ENCODE assay signal across 22 cellular contexts in genomic region chr17:69144621-69145255, GRCh38. TPM values are rescaled to one million over a fixed set of nuclear protein-coding genes. Genes with fewer than 3 reads are reported as not detected.
DNase-seq lines count a peak whose midpoint lies in the region; ATAC-seq and TF ChIP-seq lines count a peak whose summit lies in the region.
"Had no signal": no experiment of that assay in that cellular context is flagged by ENCODE, and none has a peak within 500 bp of the region (broad histone marks: within the 10 kb centered on the region; RNA-seq: fewer than 3 reads in every experiment).

No MANE protein-coding gene starts in this region.

- H3K36me3 Mint-ChIP-seq in dendritic cell treated with granulocyte-macrophage colony-stimulating factor and Interleukin-4, amounts not matched to agents 40 ng/mL and 50 ng/mL, for 4 days (ENCODE audit: low read depth) = peaks cover 45% of the 10 kb centered on the region
- no peaks in the 10 kb centered on the region for H3K36me3 Mint-ChIP-seq in activated T-helper 1 cell treated with anti-CD3 and anti-CD28 coated beads, Interleukin-12 subunit alpha, Interleukin-12 subunit beta, Interleukin-2, Interleukin-4 antibody, amounts not matched to agents 30 ng/mL and 10 ng/mL and 1 ng/mL, durations not matched to agents 14 hours and 24 hours and 36 hours (ENCODE audit: low read depth)
- H3K36me3 Mint-ChIP-seq: CD4-positive, CD25-positive, alpha-beta regulatory T cell had no signal

- H3K9ac ChIP-seq in GM23248 = no peak overlapping the region
- no peak overlapping the region for H3K9ac ChIP-seq in subcutaneous abdominal adipose tissue (ENCODE audit: low read length in 5 of 5)

- H4K20me1 ChIP-seq in GM23248 (ENCODE audit: insufficient read depth) = no peaks in the 10 kb centered on the region
- H4K20me1 ChIP-seq in OCI-LY7 (ENCODE audit: insufficient read depth, low read length) = no peaks in the 10 kb centered on the region

- H3K79me2 ChIP-seq in GM23248 (ENCODE audit: insufficient read depth) = no peaks in the 10 kb centered on the region
- no peaks in the 10 kb centered on the region for H3K79me2 ChIP-seq in OCI-LY7 (ENCODE audit: insufficient read depth, low read depth, low read length)

- H3K9me3 Mint-ChIP-seq in dendritic cell treated with granulocyte-macrophage colony-stimulating factor and Interleukin-4, amounts not matched to agents 40 ng/mL and 50 ng/mL, for 4 days = peaks cover 45% of the 10 kb centered on the region
- no peaks in the 10 kb centered on the region for H3K9me3 Mint-ChIP-seq in activated T-helper 1 cell treated with anti-CD3 and anti-CD28 coated beads, Interleukin-12 subunit alpha, Interleukin-12 subunit beta, Interleukin-2, Interleukin-4 antibody, amounts not matched to agents 30 ng/mL and 10 ng/mL and 1 ng/mL, durations not matched to agents 14 hours and 24 hours and 36 hours

- in situ Hi-C loops in GM23248 (cut with MboI) = no loop called here

- CTCF ChIA-PET in OCI-LY7 (lab: Charles Lee; ENCODE audit: unreplicated experiment) = no interaction called here

- intact Hi-C loops in OCI-LY7 (cut with micrococcal nuclease; ENCODE audit: unreplicated experiment) = no loop called here
- intact Hi-C loops in dendritic cell treated with granulocyte-macrophage colony-stimulating factor and Interleukin-4, amounts not matched to agents 40 ng/mL and 50 ng/mL, for 4 days (cut with micrococcal nuclease) = loop anchor here (5.0 kb wide), 1 partner anchor 33 kb away; no protein-coding TSS in a partner anchor
- intact Hi-C loops in activated T-helper 1 cell treated with anti-CD3 and anti-CD28 coated beads, Interleukin-12 subunit alpha, Interleukin-12 subunit beta, Interleukin-2, Interleukin-4 antibody, amounts not matched to agents 30 ng/mL and 10 ng/mL and 1 ng/mL, durations not matched to agents 14 hours and 24 hours and 36 hours (cut with micrococcal nuclease) = no loop called here
- intact Hi-C loops in stomach (cut with DNase I; ENCODE audit: low total_unique reads) = no loop called here

- POLR2A ChIA-PET in OCI-LY7 (lab: Charles Lee) = interaction anchor here (0.6 to 1.2 kb wide), 4 partner anchors 20 to 1026 kb away, joined by 3 read pairs; no protein-coding TSS in a partner anchor

- peak overlapping the region; percentile 66 for H3K4me3 Mint-ChIP-seq in dendritic cell treated with granulocyte-macrophage colony-stimulating factor and Interleukin-4, amounts not matched to agents 40 ng/mL and 50 ng/mL, for 4 days
- H3K4me3 Mint-ChIP-seq in activated T-helper 1 cell treated with anti-CD3 and anti-CD28 coated beads, Interleukin-12 subunit alpha, Interleukin-12 subunit beta, Interleukin-2, Interleukin-4 antibody, amounts not matched to agents 30 ng/mL and 10 ng/mL and 1 ng/mL, durations not matched to agents 14 hours and 24 hours and 36 hours = no peak overlapping the region
- H3K4me3 Mint-ChIP-seq: CD4-positive, CD25-positive, alpha-beta regulatory T cell had no signal

- no peaks in the 10 kb centered on the region for H3K36me3 ChIP-seq in GM23248 (ENCODE audit: low read depth)
- H3K36me3 ChIP-seq in OCI-LY7 (ENCODE audit: insufficient read depth, low read length) = no peaks in the 10 kb centered on the region
- H3K36me3 ChIP-seq in subcutaneous abdominal adipose tissue (ENCODE audit: control insufficient read depth in 5 of 5, insufficient read depth in 5 of 5, low read length in 5 of 5) = peaks cover 7 to 13% (median 9%) of the 10 kb centered on the region in 5 donors
- peaks cover 0 to 17% (median 13%) of the 10 kb centered on the region in 4 donors for H3K36me3 ChIP-seq in stomach
- H3K36me3 ChIP-seq: MG63 had no signal

- H3K9me2 ChIP-seq in GM23248 (ENCODE audit: insufficient read depth) (no peaks in the 10 kb centered on the region), OCI-LY7 (ENCODE audit: insufficient read depth, low read length) (no peaks in the 10 kb centered on the region)

- peak overlapping the region; percentile 53 for H2AFZ ChIP-seq in GM23248
- H2AFZ ChIP-seq in OCI-LY7 (ENCODE audit: low read length) = peak overlapping the region; percentile 9; the same call in 1 of the 2 replicates

- H3K9me3 ChIP-seq in GM23248 (ENCODE audit: low read depth) (no peaks in the 10 kb centered on the region), OCI-LY7 (ENCODE audit: low read length) (no peaks in the 10 kb centered on the region), subcutaneous abdominal adipose tissue (ENCODE audit: control insufficient read depth in 5 of 5, low read length in 5 of 5) (no peaks in the 10 kb centered on the region), stomach (no peaks in the 10 kb centered on the region)
- H3K9me3 ChIP-seq: MG63 had no signal

- H3K27me3 Mint-ChIP-seq in dendritic cell treated with granulocyte-macrophage colony-stimulating factor and Interleukin-4, amounts not matched to agents 40 ng/mL and 50 ng/mL, for 4 days = no peaks in the 10 kb centered on the region
- peaks cover 3% of the 10 kb centered on the region for H3K27me3 Mint-ChIP-seq in activated T-helper 1 cell treated with anti-CD3 and anti-CD28 coated beads, Interleukin-12 subunit alpha, Interleukin-12 subunit beta, Interleukin-2, Interleukin-4 antibody, amounts not matched to agents 30 ng/mL and 10 ng/mL and 1 ng/mL, durations not matched to agents 14 hours and 24 hours and 36 hours (ENCODE audit: insufficient read depth)

- no peak for TF ChIP-seq CTCF in OCI-LY7 (conservative IDR thresholded peaks at IDR 0.05; ENCODE audit: low read length)
- TF ChIP-seq CTCF in stomach (IDR thresholded peaks at IDR 0.05) = no peak

- H3K27ac ChIP-seq in GM23248 = no peak overlapping the region
- no peak overlapping the region for H3K27ac ChIP-seq in OCI-LY7 (ENCODE audit: low read depth, low read length, poor library complexity, severe bottlenecking)
- peak overlapping the region; percentile 50 for H3K27ac ChIP-seq in subcutaneous abdominal adipose tissue (ENCODE audit: low read depth, low read length)
- no peak overlapping the region for H3K27ac ChIP-seq in stomach
- H3K27ac ChIP-seq: SK-N-MC had no signal

- H3K4me3 ChIP-seq in GM23248 (no peak overlapping the region), OCI-LY7 (ENCODE audit: low read depth, low read length, poor library complexity, severe bottlenecking) (no peak overlapping the region), subcutaneous abdominal adipose tissue (ENCODE audit: low read depth in 1 of 5, low read length in 5 of 5) (peak overlapping the region in 1 of 5 donors; percentile 2), stomach (no peak overlapping the region)
- H3K4me3 ChIP-seq: MG63, SK-N-MC had no signal

- no peak for TF ChIP-seq POLR2A in stomach (IDR thresholded peaks at IDR 0.05)

- H3K27ac Mint-ChIP-seq in dendritic cell treated with granulocyte-macrophage colony-stimulating factor and Interleukin-4, amounts not matched to agents 40 ng/mL and 50 ng/mL, for 4 days = peak overlapping the region; percentile 99
- H3K27ac Mint-ChIP-seq in activated T-helper 1 cell treated with anti-CD3 and anti-CD28 coated beads, Interleukin-12 subunit alpha, Interleukin-12 subunit beta, Interleukin-2, Interleukin-4 antibody, amounts not matched to agents 30 ng/mL and 10 ng/mL and 1 ng/mL, durations not matched to agents 14 hours and 24 hours and 36 hours = no peak overlapping the region
- H3K27ac Mint-ChIP-seq: CD4-positive, CD25-positive, alpha-beta regulatory T cell had no signal

- WGBS in GM23248 (ENCODE audit: low coverage in 1 of 2, low lambda C conversion rate in 2 of 2, missing lambda C conversion rate in 2 of 2), 2 experiments = 90 to 93% methylated on average over 1 of the region's 1 CpG
- 78 to 100% (median 95%) methylated on average over 1 of the region's 1 CpG for WGBS in stomach, 5 donors

- ATAC-seq in HG03045 (IDR thresholded peaks at IDR 0.05; ENCODE audit: unreplicated experiment) = no peak
- ATAC-seq: HCT116, PC-3 had no signal

- BruUV-seq in OCI-LY7 (replicated peaks; lab: Mats Ljungman, UMichigan) = no TSS peak

- no peak for TF ChIP-seq EP300 in stomach (IDR thresholded peaks at IDR 0.05)

- H3K4me2 ChIP-seq in GM23248 (ENCODE audit: unreplicated experiment) = no peak overlapping the region
- no peak overlapping the region for H3K4me2 ChIP-seq in OCI-LY7 (ENCODE audit: low read length)

- H3K27me3 ChIP-seq in GM23248 (replicated peaks; ENCODE audit: insufficient read depth) (no peaks in the 10 kb centered on the region), subcutaneous abdominal adipose tissue (ENCODE audit: control insufficient read depth in 5 of 5, insufficient read depth in 4 of 5, low read length in 5 of 5) (no peaks in the 10 kb centered on the region), stomach (no peaks in the 10 kb centered on the region)
- H3K27me3 ChIP-seq: MG63 had no signal

- H3K4me1 ChIP-seq in GM23248 (ENCODE audit: insufficient read depth) = peaks cover 42% of the 10 kb centered on the region
- H3K4me1 ChIP-seq in OCI-LY7 (ENCODE audit: insufficient read depth, low read length, poor library complexity, severe bottlenecking) = no peaks in the 10 kb centered on the region
- H3K4me1 ChIP-seq in subcutaneous abdominal adipose tissue (ENCODE audit: control insufficient read depth in 5 of 5, insufficient read depth in 5 of 5, low read length in 5 of 5) = peaks cover 4 to 45% (median 37%) of the 10 kb centered on the region in 5 donors
- H3K4me1 ChIP-seq in stomach = peaks cover 0 to 16% (median 0%) of the 10 kb centered on the region in 4 donors

- peaks cover 15% of the 10 kb centered on the region for H3F3A ChIP-seq in GM23248 (ENCODE audit: insufficient read depth)

- DNase-seq in GM23248 (no peak), OCI-LY7 (ENCODE audit: low spot score) (no peak), stomach (no peak)
- DNase-seq in activated T-helper 1 cell treated with anti-CD3 and anti-CD28 coated beads, Interleukin-12 subunit alpha, Interleukin-12 subunit beta, Interleukin-2, Interleukin-4 antibody, amounts not matched to agents 30 ng/mL and 10 ng/mL and 1 ng/mL, durations not matched to agents 14 hours and 24 hours and 36 hours (ENCODE audit: low spot score) = no peak
- DNase-seq: CD4-positive, CD25-positive, alpha-beta regulatory T cell; DMS79; Kasumi-1; MG63; NCI-H1417; NCI-H1694 treated with DMSO at 0.1 percent for 48 hours; NCI-H2081 treated with DMSO at 0.1 percent for 48 hours; NCI-H446; NCI-H526 treated with DMSO at 0.1 percent for 48 hours; PC-3; RPMI8226; SHP77 had no signal

- peaks cover 32% of the 10 kb centered on the region for H3K4me1 Mint-ChIP-seq in dendritic cell treated with granulocyte-macrophage colony-stimulating factor and Interleukin-4, amounts not matched to agents 40 ng/mL and 50 ng/mL, for 4 days (ENCODE audit: low read depth)
- H3K4me1 Mint-ChIP-seq in activated T-helper 1 cell treated with anti-CD3 and anti-CD28 coated beads, Interleukin-12 subunit alpha, Interleukin-12 subunit beta, Interleukin-2, Interleukin-4 antibody, amounts not matched to agents 30 ng/mL and 10 ng/mL and 1 ng/mL, durations not matched to agents 14 hours and 24 hours and 36 hours (ENCODE audit: low read depth) = no peaks in the 10 kb centered on the region
- H3K4me1 Mint-ChIP-seq: CD4-positive, CD25-positive, alpha-beta regulatory T cell had no signal

RNA-seq across cellular contexts. Expression of gene ABCA6, which starts 3.0 kb away (rescaled TPM):
- total RNA-seq in GM23248 (2014; rRNA removed; shearing (Covaris generic)) = 5.3 and 6.4 TPM in 2 replicates
- polyA plus RNA-seq in GM23248 (2016; fragmentation: Nextera tagmentation; extraction: Ambion mirVana) = 2.1 and 2.8 TPM in 2 replicates
- 23.1 and 26.5 TPM in 2 replicates for total RNA-seq in OCI-LY7 (2014; rRNA removed; shearing (Covaris generic))
- 5.2 and 7.3 TPM in 2 replicates for total RNA-seq in OCI-LY7 (2022)
- total RNA-seq in activated T-helper 1 cell treated with anti-CD3 and anti-CD28 coated beads, Interleukin-12 subunit alpha, Interleukin-12 subunit beta, Interleukin-2, Interleukin-4 antibody, amounts not matched to agents 30 ng/mL and 10 ng/mL and 1 ng/mL, durations not matched to agents 14 hours and 24 hours and 36 hours = not detected in 2 replicates
- total RNA-seq in stomach = 10 to 100 TPM; 13.3 to 97.9 (median 25.9) TPM
- 10 to 100 TPM in 1 of 3 donors, 1 to 10 TPM in 2; 4.5 to 11.9 (median 4.7) TPM for polyA plus RNA-seq in stomach
- total RNA-seq: H1, PC-3 had no signal
- polyA plus RNA-seq: CD4-positive, CD25-positive, alpha-beta regulatory T cell; H1 had no signal
